ENCODE assay signal across 1 cellular context in genomic region chr4:6327220-6327917, GRCh38.
TF ChIP-seq lines count a peak whose summit lies in the region.

No MANE protein-coding gene starts in this region.

TF ChIP-seq in HepG2, 621 proteins besides CTCF, POLR2A, EP300 and RAD21 (continued from another document and continues in another):
- TF ChIP-seq ZBTB49 (CRISPR knock-in tag; IDR thresholded peaks at IDR 0.05; ENCODE audit: borderline replicate concordance) (0 out of 2 replicates have a peak, but pooled peaks have one; percentile 34), TBP (CRISPR knock-in tag; IDR thresholded peaks at IDR 0.05) (no peak), RFX1 (IDR thresholded peaks at IDR 0.05) (no peak), EZH2 (conservative IDR thresholded peaks at IDR 0.05; ENCODE audit: low read depth, low read length) (no peak), MNT (IDR thresholded peaks at IDR 0.05) (no peak), ZBTB40 (IDR thresholded peaks at IDR 0.05) (no peak), ZBTB40 (CRISPR knock-in tag; IDR thresholded peaks at IDR 0.05) (no peak), NBN (conservative IDR thresholded peaks at IDR 0.05) (no peak), POLR2G (IDR thresholded peaks at IDR 0.05; ENCODE audit: low read depth, low read length) (no peak), FIP1L1 (IDR thresholded peaks at IDR 0.05; ENCODE audit: borderline replicate concordance, insufficient read depth, low read depth, low read length) (no peak), MAF1 (CRISPR knock-in tag; IDR thresholded peaks at IDR 0.05; ENCODE audit: borderline replicate concordance) (no peak), ZNF557 (CRISPR knock-in tag; IDR thresholded peaks at IDR 0.05) (no peak), ZNF101 (CRISPR knock-in tag; IDR thresholded peaks at IDR 0.05; ENCODE audit: borderline replicate concordance, low read depth) (no peak), HNF4G (IDR thresholded peaks at IDR 0.05; ENCODE audit: borderline replicate concordance, low read depth, low read length) (no peak), HNF4G (CRISPR knock-in tag; IDR thresholded peaks at IDR 0.05; ENCODE audit: borderline replicate concordance, low read depth) (peak; percentile 39; the same call in 1 of the 2 replicates), ZBTB38 (CRISPR knock-in tag; IDR thresholded peaks at IDR 0.05) (peak; percentile 55), ZNF670 (CRISPR knock-in tag; IDR thresholded peaks at IDR 0.05; ENCODE audit: borderline replicate concordance) (no peak), NFYC (CRISPR knock-in tag; IDR thresholded peaks at IDR 0.05) (peak; percentile 33; the same call in 1 of the 2 replicates), ZNF3 (CRISPR knock-in tag; IDR thresholded peaks at IDR 0.05) (no peak), ZIK1 (CRISPR knock-in tag; IDR thresholded peaks at IDR 0.05; ENCODE audit: borderline replicate concordance, low read depth) (no peak), HOXA7 (CRISPR knock-in tag; IDR thresholded peaks at IDR 0.05) (no peak), ATF3 (CRISPR knock-in tag; IDR thresholded peaks at IDR 0.05) (no peak), SOX13 (IDR thresholded peaks at IDR 0.05) (no peak), SOX13 (CRISPR knock-in tag; conservative IDR thresholded peaks at IDR 0.05 in 1 of 2, IDR thresholded peaks at IDR 0.05 in 1 of 2) (0 out of 4 replicates have a peak, but pooled peaks of 1 of the 2 experiments have one; percentile 28), ZNF672 (CRISPR knock-in tag; IDR thresholded peaks at IDR 0.05) (no peak), MAX (IDR thresholded peaks at IDR 0.05) (no peak), ZNF619 (CRISPR knock-in tag; IDR thresholded peaks at IDR 0.05) (no peak), ARID2 (CRISPR knock-in tag; IDR thresholded peaks at IDR 0.05; ENCODE audit: borderline replicate concordance) (no peak), FOXA3 (CRISPR knock-in tag; IDR thresholded peaks at IDR 0.05) (peak; percentile 43), ZNF577 (CRISPR knock-in tag; IDR thresholded peaks at IDR 0.05; ENCODE audit: borderline replicate concordance, low read depth) (no peak), RFXANK (CRISPR knock-in tag; IDR thresholded peaks at IDR 0.05) (no peak), ZNF674 (CRISPR knock-in tag; IDR thresholded peaks at IDR 0.05; ENCODE audit: low read depth) (no peak), GLMP (CRISPR knock-in tag; IDR thresholded peaks at IDR 0.05; ENCODE audit: borderline replicate concordance) (no peak), ZNF883 (CRISPR knock-in tag; IDR thresholded peaks at IDR 0.05; ENCODE audit: not compliant biosample characterization) (no peak), MTF1 (CRISPR knock-in tag; IDR thresholded peaks at IDR 0.05) (no peak), ZNF121 (CRISPR knock-in tag; IDR thresholded peaks at IDR 0.05) (no peak), SMAD1 (CRISPR knock-in tag; IDR thresholded peaks at IDR 0.05; ENCODE audit: borderline replicate concordance, low read depth) (no peak), FLYWCH1 (CRISPR knock-in tag; IDR thresholded peaks at IDR 0.05) (no peak), PAX8 (CRISPR knock-in tag; IDR thresholded peaks at IDR 0.05; ENCODE audit: borderline replicate concordance) (no peak), MYC (CRISPR knock-in tag; IDR thresholded peaks at IDR 0.05; ENCODE audit: borderline replicate concordance) (no peak), STAG1 (CRISPR knock-in tag; IDR thresholded peaks at IDR 0.05) (peak; percentile 99), SP2 (CRISPR knock-in tag; IDR thresholded peaks at IDR 0.05) (no peak), ZNF740 (CRISPR knock-in tag; IDR thresholded peaks at IDR 0.05) (no peak), NPAS2 (CRISPR knock-in tag; IDR thresholded peaks at IDR 0.05; ENCODE audit: borderline replicate concordance) (no peak), SMARCE1 (IDR thresholded peaks at IDR 0.05; ENCODE audit: borderline replicate concordance) (no peak), MTF2 (CRISPR knock-in tag; IDR thresholded peaks at IDR 0.05; ENCODE audit: borderline replicate concordance) (no peak), ZNF761 (CRISPR knock-in tag; conservative IDR thresholded peaks at IDR 0.05) (no peak), ATF7-NPFF (CRISPR knock-in tag; IDR thresholded peaks at IDR 0.05; ENCODE audit: low read depth) (no peak), HMG20A (CRISPR knock-in tag; IDR thresholded peaks at IDR 0.05; ENCODE audit: borderline replicate concordance) (no peak), KLF9 (CRISPR knock-in tag; IDR thresholded peaks at IDR 0.05; ENCODE audit: low read depth) (no peak), ZSCAN31 (CRISPR knock-in tag; IDR thresholded peaks at IDR 0.05; ENCODE audit: low read depth) (no peak; the same call in 1 of the 2 replicates), ZNF570 (CRISPR knock-in tag; IDR thresholded peaks at IDR 0.05; ENCODE audit: borderline replicate concordance) (no peak), NR0B2 (CRISPR knock-in tag; IDR thresholded peaks at IDR 0.05) (no peak), ZNF839 (CRISPR knock-in tag; IDR thresholded peaks at IDR 0.05; ENCODE audit: borderline replicate concordance) (no peak), ZSCAN30 (CRISPR knock-in tag; IDR thresholded peaks at IDR 0.05) (no peak), HOXA5 (CRISPR knock-in tag; IDR thresholded peaks at IDR 0.05) (0 out of 2 replicates have a peak, but pooled peaks have one; percentile 48), AKAP8 (CRISPR knock-in tag; IDR thresholded peaks at IDR 0.05) (no peak), TBX2 (CRISPR knock-in tag; IDR thresholded peaks at IDR 0.05; ENCODE audit: borderline replicate concordance) (no peak), E2F2 (CRISPR knock-in tag; IDR thresholded peaks at IDR 0.05; ENCODE audit: borderline replicate concordance) (no peak), SOX5 (CRISPR knock-in tag; IDR thresholded peaks at IDR 0.05; ENCODE audit: borderline replicate concordance) (no peak)
